ENCODE assay signal across 12 cellular contexts in genomic region chr12:101875112-101875961, GRCh38. TPM values are rescaled to one million over a fixed set of nuclear protein-coding genes. Genes with fewer than 3 reads are reported as not detected.
A peak's percentile ranks its signal among the peaks of the same experiment; 100 is the strongest.
DNase-seq lines count a peak whose midpoint lies in the region; ATAC-seq and TF ChIP-seq lines count a peak whose summit lies in the region.
"Had no signal": no experiment of that assay in that cellular context is flagged by ENCODE, and none has a peak within 500 bp of the region (broad histone marks: within the 10 kb centered on the region; RNA-seq: fewer than 3 reads in every experiment).

No MANE protein-coding gene starts in this region.

- CTCF ChIA-PET in naive thymus-derived CD4-positive, alpha-beta T cell (lab: Charles Lee): no interaction called here

- no peak for TF ChIP-seq CTCF in heart right ventricle (IDR thresholded peaks at IDR 0.05)
- TF ChIP-seq CTCF in cardiac fibroblast (IDR thresholded peaks at IDR 0.05; ENCODE audit: low read depth, low read length): no peak
- TF ChIP-seq CTCF in vagina (IDR thresholded peaks at IDR 0.05): no peak
- TF ChIP-seq CTCF in ovary (IDR thresholded peaks at IDR 0.05): no peak

- H3K27me3 Mint-ChIP-seq in naive thymus-derived CD4-positive, alpha-beta T cell: peaks cover 0 to 4% (median 0%) of the 10 kb centered on the region in 5 donors

- H3K36me3 Mint-ChIP-seq in naive thymus-derived CD4-positive, alpha-beta T cell: peaks cover 0 to 1% (median 0%) of the 10 kb centered on the region in 5 donors

- H3K9me3 ChIP-seq in heart right ventricle (no peaks in the 10 kb centered on the region), vagina (no peaks in the 10 kb centered on the region), ovary (no peaks in the 10 kb centered on the region)
- no peaks in the 10 kb centered on the region for H3K9me3 ChIP-seq in naive thymus-derived CD4-positive, alpha-beta T cell (ENCODE audit: control insufficient read depth in 2 of 3, low read length in 3 of 3)
- H3K9me3 ChIP-seq: suprapubic skin had no signal

- no peaks in the 10 kb centered on the region for H3K36me3 ChIP-seq in heart right ventricle
- H3K36me3 ChIP-seq in naive thymus-derived CD4-positive, alpha-beta T cell (ENCODE audit: control insufficient read depth in 2 of 3, insufficient read depth in 3 of 3, low read length in 3 of 3): peaks cover 0 to 5% (median 0%) of the 10 kb centered on the region in 3 experiments
- no peaks in the 10 kb centered on the region for H3K36me3 ChIP-seq in vagina
- no peaks in the 10 kb centered on the region for H3K36me3 ChIP-seq in ovary
- H3K36me3 ChIP-seq: suprapubic skin had no signal

- intact Hi-C loops in heart right ventricle (cut with DNase I): loop anchor here in 2 of 10 donors (5.0 kb wide), 2 partner anchors 33 to 43 kb away; partner anchors contain the start of gene GNPTAB (in 1 of the 2)
- intact Hi-C loops in cardiac septum (cut with DNase I): no loop called here
- intact Hi-C loops in naive thymus-derived CD4-positive, alpha-beta T cell (cut with micrococcal nuclease): loop anchor here (5.0 kb wide), 2 partner anchors 187 to 593 kb away; partner anchors contain the start of genes UTP20 (in 1 of the 2) and WASHC3 (in 1 of the 2)
- intact Hi-C loops in vagina (cut with DNase I): no loop called here
- intact Hi-C loops in ovary (cut with DNase I): no loop called here

- DNase-seq in heart right ventricle: no peak
- no peak for DNase-seq in cardiac septum (ENCODE audit: low spot score)
- peak; percentile 55 to 67 for DNase-seq in cardiac fibroblast (ENCODE audit: low read depth in 2 of 2)
- no peak for DNase-seq in naive thymus-derived CD4-positive, alpha-beta T cell
- no peak for DNase-seq in vagina (ENCODE audit: extremely low spot score in 2 of 2)
- DNase-seq in stimulated activated CD4-positive, alpha-beta T cell treated with anti-CD3 and anti-CD28 coated beads, Interleukin-4, amount 100 ng/mL, for 24 hours: no peak
- DNase-seq in ovary: no peak
- DNase-seq in NCI-H2196 treated with DMSO at 0.1 percent for 48 hours (lab: John Stamatoyannopoulos, UW; ENCODE audit: unreplicated experiment): no peak
- DNase-seq: AML-193, NCI-H1105 treated with DMSO at 0.1 percent for 48 hours had no signal

- H3K9me3 Mint-ChIP-seq in naive thymus-derived CD4-positive, alpha-beta T cell: no peaks in the 10 kb centered on the region

- 78 to 86% methylated on average over 11 of the region's 11 CpGs for WGBS in heart right ventricle, 2 donors
- WGBS in ovary, 3 donors: 84 to 85% (median 85%) methylated on average over 11 of the region's 11 CpGs

- H3K27ac ChIP-seq in heart right ventricle (peak overlapping the region; percentile 72 to 99 (median 97)), vagina (peak overlapping the region; percentile 96), ovary (peak overlapping the region in 1 of 2 donors; percentile 94)
- no peak overlapping the region for H3K27ac ChIP-seq in naive thymus-derived CD4-positive, alpha-beta T cell (ENCODE audit: low read depth, low read length)
- H3K27ac ChIP-seq: suprapubic skin had no signal

- TF ChIP-seq EP300 in ovary (IDR thresholded peaks at IDR 0.05): no peak

- H3K27me3 ChIP-seq in heart right ventricle: no peaks in the 10 kb centered on the region
- H3K27me3 ChIP-seq in naive thymus-derived CD4-positive, alpha-beta T cell (ENCODE audit: control insufficient read depth in 2 of 2, insufficient read depth in 2 of 2, low read length in 2 of 2): no peaks in the 10 kb centered on the region
- no peaks in the 10 kb centered on the region for H3K27me3 ChIP-seq in vagina
- no peaks in the 10 kb centered on the region for H3K27me3 ChIP-seq in ovary
- H3K27me3 ChIP-seq: suprapubic skin had no signal

- POLR2A ChIA-PET in naive thymus-derived CD4-positive, alpha-beta T cell (lab: Charles Lee): no interaction called here

- TF ChIP-seq POLR2A in vagina (IDR thresholded peaks at IDR 0.05): no peak
- no peak for TF ChIP-seq POLR2A in ovary (IDR thresholded peaks at IDR 0.05)

- peak overlapping the region in 2 of 10 donors; percentile 3 to 30 for H3K4me3 Mint-ChIP-seq in naive thymus-derived CD4-positive, alpha-beta T cell

- H3K4me1 Mint-ChIP-seq in naive thymus-derived CD4-positive, alpha-beta T cell: peaks cover 8 to 12% (median 11%) of the 10 kb centered on the region in 7 donors

- H3K4me1 ChIP-seq in heart right ventricle: peaks cover 0 to 39% (median 15%) of the 10 kb centered on the region in 9 donors
- peaks cover 0 to 6% of the 10 kb centered on the region in 2 donors for H3K4me1 ChIP-seq in naive thymus-derived CD4-positive, alpha-beta T cell (ENCODE audit: control insufficient read depth in 2 of 2, insufficient read depth in 2 of 2, low read length in 2 of 2)
- H3K4me1 ChIP-seq in vagina: peaks cover 19% of the 10 kb centered on the region
- peaks cover 3% of the 10 kb centered on the region for H3K4me1 ChIP-seq in ovary (ENCODE audit: insufficient read depth)

- no peak overlapping the region for H3K4me3 ChIP-seq in heart right ventricle
- no peak overlapping the region for H3K4me3 ChIP-seq in cardiac fibroblast (replicated peaks in 1 of 2; ENCODE audit: low read depth in 2 of 2, low read length in 2 of 2)
- no peak overlapping the region for H3K4me3 ChIP-seq in naive thymus-derived CD4-positive, alpha-beta T cell (ENCODE audit: low read length)
- H3K4me3 ChIP-seq in vagina: no peak overlapping the region
- no peak overlapping the region for H3K4me3 ChIP-seq in ovary
- H3K4me3 ChIP-seq: suprapubic skin had no signal

- H3K27ac Mint-ChIP-seq in naive thymus-derived CD4-positive, alpha-beta T cell: peak overlapping the region in 5 of 9 donors; percentile 5 to 84 (median 14)

- ATAC-seq in heart right ventricle: peak in 3 of 8 donors; percentile 20 to 42 (median 38)
- ATAC-seq in naive thymus-derived CD4-positive, alpha-beta T cell: no peak
- ATAC-seq: Panc1 had no signal

RNA-seq across cellular contexts. Expression of gene DRAM1, which starts 2.0 kb away (rescaled TPM):
- total RNA-seq in heart right ventricle: 10 to 100 TPM in 2 of 10 donors, 1 to 10 TPM in 8; 2.4 to 19.6 (median 3.3) TPM
- 1 to 10 TPM; 4.2 to 4.3 TPM for polyA plus RNA-seq in heart right ventricle
- 5.4 TPM for total RNA-seq in cardiac septum
- total RNA-seq in naive thymus-derived CD4-positive, alpha-beta T cell: 1 to 10 TPM; 2.4 to 9.5 (median 2.6) TPM
- polyA plus RNA-seq in naive thymus-derived CD4-positive, alpha-beta T cell: 1 to 10 TPM; 1.4 to 2.4 TPM
- 18.9 TPM for total RNA-seq in vagina
- total RNA-seq in ovary: 10 to 100 TPM in 6 of 7 donors, 1 to 10 TPM in 1; 9.3 to 21.7 (median 15.8) TPM
- 10 to 100 TPM in 1 of 2 donors, 1 to 10 TPM in 1; 9.1 to 19.0 TPM for polyA plus RNA-seq in ovary

RNA-seq across cellular contexts. Expression of gene GNPTAB, which starts 44.6 kb away (rescaled TPM):
- 10 to 100 TPM; 39.9 to 60.6 (median 49.0) TPM for total RNA-seq in heart right ventricle
- polyA plus RNA-seq in heart right ventricle: 10 to 100 TPM; 10.5 to 24.6 TPM
- total RNA-seq in cardiac septum: 47.9 TPM
- total RNA-seq in naive thymus-derived CD4-positive, alpha-beta T cell: 10 to 100 TPM; 42.0 to 85.1 (median 62.2) TPM
- 10 to 100 TPM; 28.2 to 33.5 TPM for polyA plus RNA-seq in naive thymus-derived CD4-positive, alpha-beta T cell
- 28.7 TPM for total RNA-seq in vagina
- 10 to 100 TPM; 10.3 to 24.2 (median 16.6) TPM for total RNA-seq in ovary
- 10 to 100 TPM in 1 of 2 donors, 1 to 10 TPM in 1; 7.1 to 23.3 TPM for polyA plus RNA-seq in ovary

Comparison
In these comparisons a context has a peak if more than half of its experiments do, and no peak if none do; other contexts are left out.
1. DNase-seq: peak in cardiac fibroblast (2 of 2); none in heart right ventricle (0 of 2), cardiac septum (single experiment), naive thymus-derived CD4-positive, alpha-beta T cell (0 of 9), vagina (0 of 2), stimulated activated CD4-positive, alpha-beta T cell treated with anti-CD3 and anti-CD28 coated beads, Interleukin-4, amount 100 ng/mL, for 24 hours (single experiment), ovary (0 of 5) and NCI-H2196 treated with DMSO at 0.1 percent for 48 hours (single experiment).
2. intact Hi-C loops: an anchor here in naive thymus-derived CD4-positive, alpha-beta T cell (5.0 kb wide); none called in cardiac septum, vagina and ovary.